ENCODE assay signal across 8 cellular contexts in the genomic region with DNA sequence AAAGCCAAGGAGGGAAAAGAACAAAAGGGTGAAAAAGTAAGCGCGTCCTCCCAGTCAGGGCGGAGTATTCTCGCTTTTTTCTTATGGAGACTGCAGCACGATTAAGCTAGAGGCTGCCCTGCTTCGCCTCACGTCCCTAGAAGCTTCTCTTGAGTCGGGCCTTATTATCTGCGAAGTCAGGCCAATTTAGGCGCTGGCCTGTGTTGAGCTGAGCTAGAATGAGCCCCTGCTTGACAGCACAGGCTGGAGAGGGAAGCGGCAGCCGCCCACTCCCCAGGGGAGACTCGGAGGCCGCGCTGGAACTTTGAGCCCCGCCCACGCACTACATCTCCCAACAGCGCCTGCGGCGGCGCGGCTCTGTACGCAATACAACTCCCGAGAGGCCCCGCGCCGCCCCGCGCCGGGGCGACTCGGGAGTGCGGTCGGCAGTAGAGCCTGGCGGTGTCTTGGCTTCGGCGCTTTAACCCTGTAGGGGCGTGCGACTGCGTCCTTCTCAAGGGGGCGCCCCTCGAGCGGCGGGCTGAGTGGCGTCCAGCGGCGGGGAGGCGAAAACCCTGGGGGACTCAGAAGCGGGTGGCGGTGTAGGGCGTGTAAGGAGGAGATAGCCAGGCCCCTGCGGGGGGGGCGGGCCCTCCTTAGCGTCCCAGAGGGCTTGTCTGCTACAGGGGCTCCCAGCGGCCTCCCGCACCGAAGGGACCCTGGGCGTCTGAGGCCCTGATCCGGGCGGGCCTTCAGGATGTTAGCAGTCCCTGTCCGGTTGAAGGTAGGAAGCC. TPM values are rescaled to one million over a fixed set of nuclear protein-coding genes. Genes with fewer than 3 reads are reported as not detected.
A peak's percentile ranks its signal among the peaks of the same experiment; 100 is the strongest.
DNase-seq lines count a peak whose midpoint lies in the region; TF ChIP-seq lines count a peak whose summit lies in the region.

No MANE protein-coding gene starts in this region.

- POLR2A ChIA-PET in RWPE1 (lab: Yijun Ruan, JAX; ENCODE audit: low non-redundant PET): interaction anchor here (0.6 to 2.2 kb wide), 4 partner anchors 9 to 109 kb away, joined by 3 to 24 read pairs (median 4); a partner anchor contains a TSS

- no peaks in the 10 kb centered on the region for H3K27me3 ChIP-seq in stomach

- TF ChIP-seq POLR2A in stomach (IDR thresholded peaks at IDR 0.05): peak in 2 of 4 donors; percentile 60 to 68

- TF ChIP-seq CTCF in LNCaP clone FGC (IDR thresholded peaks at IDR 0.05; ENCODE audit: control insufficient read depth, extremely low read depth, insufficient read depth): peak; percentile 17; the same call in 1 of the 2 replicates
- no peak for TF ChIP-seq CTCF in RWPE1 (conservative IDR thresholded peaks at IDR 0.05; ENCODE audit: low read depth)
- TF ChIP-seq CTCF in neural crest cell (conservative IDR thresholded peaks at IDR 0.05): peak; percentile 42
- peak in 1 of 7 experiments; percentile 15 for TF ChIP-seq CTCF in stomach (IDR thresholded peaks at IDR 0.05)

- 0 to 1% (median 0%) methylated on average over 33 to 61 of the region's 61 CpGs for WGBS in stomach, 5 donors

- H3K4me3 Mint-ChIP-seq in neural crest cell: peak overlapping the region; percentile 98

- intact Hi-C loops in stomach (cut with DNase I; ENCODE audit: low total_unique reads): no loop called here

- DNase-seq in H4 (ENCODE audit: low spot score): peak; percentile 82
- no peak for DNase-seq in LNCaP clone FGC (ENCODE audit: low read depth)
- peak; percentile 80 for DNase-seq in RWPE1 (ENCODE audit: low spot score)
- DNase-seq in activated effector memory CD4-positive, alpha-beta T cell treated with anti-CD3 and anti-CD28 coated beads, Interleukin-2, amount 50 U/mL, for 16 hours: peak; percentile 95
- peak; percentile 84 for DNase-seq in fibroblast of the conjunctiva (ENCODE audit: low read depth)
- peak; percentile 84 for DNase-seq in neural crest cell (ENCODE audit: low read depth, low spot score)
- DNase-seq in stomach: peak; percentile 92

- TF ChIP-seq EP300 in stomach (IDR thresholded peaks at IDR 0.05): no peak

- H3K9ac ChIP-seq in ES-I3 (ENCODE audit: low read depth, low read length): peak overlapping the region; percentile 95

- peaks cover 62% of the 10 kb centered on the region for H3K4me1 Mint-ChIP-seq in neural crest cell

- H3K27ac ChIP-seq in RWPE1: peak overlapping the region; percentile 97
- peak overlapping the region; percentile 95 to 98 (median 98) for H3K27ac ChIP-seq in stomach

- H3K4me3 ChIP-seq in LNCaP clone FGC (ENCODE audit: low read depth, low read length) (peak overlapping the region; percentile 73), stomach (peak overlapping the region; percentile 66 to 77 (median 70))

- H3K4me1 ChIP-seq in ES-I3 (ENCODE audit: insufficient read depth, low read length) (peaks cover 27% of the 10 kb centered on the region), stomach (peaks cover 38 to 52% (median 47%) of the 10 kb centered on the region in 4 donors)

- H3K36me3 ChIP-seq in ES-I3 (ENCODE audit: insufficient read depth, low read length) (no peaks in the 10 kb centered on the region), stomach (peaks cover 6 to 34% (median 29%) of the 10 kb centered on the region in 4 donors)

- peaks cover 12% of the 10 kb centered on the region for H3K36me3 Mint-ChIP-seq in neural crest cell (ENCODE audit: low read depth)

- peak overlapping the region; percentile 99 for H3K27ac Mint-ChIP-seq in neural crest cell (ENCODE audit: unreplicated experiment)

- CTCF ChIA-PET in RWPE1 (lab: Yijun Ruan, JAX): interaction anchor here (0.5 to 1.5 kb wide), 2 partner anchors 35 to 52 kb away, joined by 3 to 6 read pairs; no protein-coding TSS in a partner anchor

- no peaks in the 10 kb centered on the region for H3K27me3 Mint-ChIP-seq in neural crest cell (ENCODE audit: low read depth)

- H3K9me3 ChIP-seq in ES-I3 (ENCODE audit: control insufficient read depth, insufficient read depth, low read length) (no peaks in the 10 kb centered on the region), stomach (peaks cover 0 to 19% (median 7%) of the 10 kb centered on the region in 4 donors)

- H3K9me3 Mint-ChIP-seq in neural crest cell: no peaks in the 10 kb centered on the region

RNA-seq across cellular contexts. Expression of a gene that starts 0.9 kb away (rescaled TPM):
- 18.0 and 20.8 TPM in 2 replicates for total RNA-seq in H4 (2014; rRNA removed; shearing (Covaris generic))
- 9.2 and 10.0 TPM in 2 replicates for total RNA-seq in neural crest cell
- 10 to 100 TPM in 3 of 5 donors, 1 to 10 TPM in 2; 7.0 to 29.9 (median 17.1) TPM for total RNA-seq in stomach
- 10 to 100 TPM in 1 of 3 donors, 1 to 10 TPM in 2; 3.1 to 11.4 (median 6.6) TPM for polyA plus RNA-seq in stomach

RNA-seq across cellular contexts. Expression of a gene that starts 24.7 kb away (rescaled TPM):
- total RNA-seq in H4 (2014; rRNA removed; shearing (Covaris generic)): 165 and 180 TPM in 2 replicates
- total RNA-seq in neural crest cell (293 and 305 TPM in 2 replicates), stomach (100 to 1,000 TPM in 1 of 5 donors, 10 to 100 TPM in 4; 27.8 to 182 (median 41.5) TPM)
- 10 to 100 TPM; 54.9 to 77.0 (median 58.8) TPM for polyA plus RNA-seq in stomach

RNA-seq across cellular contexts. Expression of a gene that starts 55.8 kb away (rescaled TPM):
- 0.72 and 0.76 TPM in 2 replicates for total RNA-seq in H4 (2014; rRNA removed; shearing (Covaris generic))
- total RNA-seq in neural crest cell (1.2 and 1.5 TPM in 2 replicates), stomach (100 to 1,000 TPM in 2 of 5 donors, 10 to 100 TPM in 3; 44.9 to 155 (median 91.1) TPM)
- polyA plus RNA-seq in stomach: 100 to 1,000 TPM in 1 of 3 donors, 10 to 100 TPM in 2; 44.1 to 133 (median 75.6) TPM

Comparison
In these comparisons a context has a peak if more than half of its experiments do, and no peak if none do; other contexts are left out.
1. RNA of a gene that starts 55.8 kb away (total RNA-seq): 44.9 to 155 TPM in stomach; 1.2 to 1.5 TPM in neural crest cell and 0.72 to 0.76 TPM in H4; every median in the first group is over 10 times any median in the second.